17 cellular contexts compared by ENCODE assay signal in genomic region chr14:58865520-58866281, GRCh38.
DNase-seq lines count a peak whose midpoint lies in the region; ATAC-seq, FAIRE-seq and TF ChIP-seq lines count a peak whose summit lies in the region.
"Had no signal": no experiment of that assay in that cellular context is flagged by ENCODE, and none has a peak within 500 bp of the region (broad histone marks: within the 10 kb centered on the region; RNA-seq: fewer than 3 reads in every experiment).

No MANE protein-coding gene starts in this region.

- no peak overlapping the region for H2AFZ ChIP-seq in astrocyte (ENCODE audit: low read depth, low read length)

- H3K4me1 Mint-ChIP-seq in astrocyte (ENCODE audit: low read depth, unreplicated experiment): peaks cover 39% of the 10 kb centered on the region
- H3K4me1 Mint-ChIP-seq in stimulated activated naive CD8-positive, alpha-beta T cell treated with anti-CD3 and anti-CD28 coated beads, Interleukin-15, amount 100 ng/mL, for 72 hours: no peaks in the 10 kb centered on the region
- no peaks in the 10 kb centered on the region for H3K4me1 Mint-ChIP-seq in activated CD8-positive, alpha-beta T cell treated with anti-CD3 and anti-CD28 coated beads for 36 hours (ENCODE audit: low read depth)

- 69 to 78% methylated on average over 6 of the region's 6 CpGs for WGBS in heart right ventricle, 2 donors
- 72 to 83% (median 77%) methylated on average over 6 of the region's 6 CpGs for WGBS in adrenal gland, 4 donors

- no peaks in the 10 kb centered on the region for H3K36me3 Mint-ChIP-seq in astrocyte (ENCODE audit: low read depth, unreplicated experiment)
- H3K36me3 Mint-ChIP-seq in activated CD8-positive, alpha-beta T cell treated with anti-CD3 and anti-CD28 coated beads for 36 hours (ENCODE audit: low read depth): no peaks in the 10 kb centered on the region

- POLR2A ChIA-PET in activated CD8-positive, alpha-beta T cell treated with anti-CD3 and anti-CD28 coated beads for 36 hours (lab: Charles Lee): interaction anchor here (0.7 kb wide), 1 partner anchor 102 kb away, joined by 3 read pairs; no protein-coding TSS in a partner anchor

- no peaks in the 10 kb centered on the region for H3K79me2 ChIP-seq in astrocyte (ENCODE audit: insufficient read depth, low read length)

- no peak overlapping the region for H3K9ac ChIP-seq in astrocyte (ENCODE audit: low read length)
- H3K9ac ChIP-seq: BLaER1 had no signal

- peaks cover 4% of the 10 kb centered on the region for H3K9me3 Mint-ChIP-seq in astrocyte (ENCODE audit: unreplicated experiment)
- peaks cover 0 to 7% of the 10 kb centered on the region in 2 donors for H3K9me3 Mint-ChIP-seq in stimulated activated naive CD8-positive, alpha-beta T cell treated with anti-CD3 and anti-CD28 coated beads, Interleukin-15, amount 100 ng/mL, for 72 hours
- no peaks in the 10 kb centered on the region for H3K9me3 Mint-ChIP-seq in activated CD8-positive, alpha-beta T cell treated with anti-CD3 and anti-CD28 coated beads for 36 hours

- peak overlapping the region; percentile 51 for H3K27ac ChIP-seq in astrocyte (ENCODE audit: low read depth, low read length)
- peak overlapping the region in 8 of 10 donors; percentile 4 to 56 (median 23) for H3K27ac ChIP-seq in heart right ventricle
- H3K27ac ChIP-seq in adrenal gland: peak overlapping the region in 2 of 5 donors; percentile 34 to 51
- H3K27ac ChIP-seq: BLaER1, vagina had no signal

- ATAC-seq in heart right ventricle: peak in 7 of 8 donors; percentile 57 to 69 (median 64)
- ATAC-seq in stimulated activated naive CD8-positive, alpha-beta T cell treated with anti-CD3 and anti-CD28 coated beads, Interleukin-15, amount 100 ng/mL, for 72 hours: no peak
- ATAC-seq in activated CD8-positive, alpha-beta T cell treated with anti-CD3 and anti-CD28 coated beads for 36 hours: no peak
- ATAC-seq: Panc1 had no signal

- TF ChIP-seq CTCF in astrocyte (IDR thresholded peaks at IDR 0.05; ENCODE audit: insufficient read depth, low read depth, low read length) (no peak), heart right ventricle (IDR thresholded peaks at IDR 0.05) (no peak), adrenal gland (IDR thresholded peaks at IDR 0.05) (no peak)
- no peak for TF ChIP-seq CTCF in activated CD8-positive, alpha-beta T cell treated with anti-CD3 and anti-CD28 coated beads for 36 hours (IDR thresholded peaks at IDR 0.05)

- H3K9me3 ChIP-seq in astrocyte (ENCODE audit: insufficient read depth, low read depth, low read length): no peaks in the 10 kb centered on the region
- H3K9me3 ChIP-seq in heart right ventricle: no peaks in the 10 kb centered on the region
- no peaks in the 10 kb centered on the region for H3K9me3 ChIP-seq in adrenal gland (replicated peaks in 1 of 3)
- H3K9me3 ChIP-seq: pancreas, vagina had no signal

- FAIRE-seq in astrocyte (lab: Jason Lieb, UNC): no peak
- FAIRE-seq: H1, pancreas had no signal

- no peaks in the 10 kb centered on the region for H4K20me1 ChIP-seq in astrocyte (ENCODE audit: insufficient read depth, low read length)
- H4K20me1 ChIP-seq: BLaER1 had no signal

- intact Hi-C loops in heart right ventricle (cut with DNase I): no loop called here
- intact Hi-C loops in adrenal gland (cut with DNase I): no loop called here
- intact Hi-C loops in activated CD8-positive, alpha-beta T cell treated with anti-CD3 and anti-CD28 coated beads for 36 hours (cut with micrococcal nuclease): no loop called here

- H3K4me3 ChIP-seq in astrocyte (ENCODE audit: insufficient read depth, low read depth, low read length) (no peak overlapping the region), heart right ventricle (no peak overlapping the region), adrenal gland (no peak overlapping the region)
- H3K4me3 ChIP-seq: BLaER1, pancreas, vagina had no signal

- peak; percentile 29 for DNase-seq in GM03348 (ENCODE audit: low spot score)
- peak; percentile 79 for DNase-seq in astrocyte (ENCODE audit: low read depth)
- no peak for DNase-seq in heart right ventricle
- peak; percentile 6 for DNase-seq in pons (ENCODE audit: low spot score)
- DNase-seq in stimulated activated naive CD8-positive, alpha-beta T cell treated with anti-CD3 and anti-CD28 coated beads, Interleukin-15, amount 100 ng/mL, for 72 hours: no peak
- DNase-seq in adrenal gland: no peak
- no peak for DNase-seq in NOMO-1 (lab: John Stamatoyannopoulos, UW; ENCODE audit: unreplicated experiment in 2 of 2)
- no peak for DNase-seq in activated CD8-positive, alpha-beta T cell treated with anti-CD3 and anti-CD28 coated beads for 36 hours
- DNase-seq: activated CD4-positive, alpha-beta T cell treated with anti-CD3 and anti-CD28 coated beads, Interleukin-2, amount 50 U/mL, for 1 hour; NCI-H187; NCI-H526; pancreas; stimulated activated CD4-positive, alpha-beta T cell treated with anti-CD3 and anti-CD28 coated beads, Interleukin-2, amount 100 ng/mL, for 48 hours had no signal

- H3K4me3 Mint-ChIP-seq in astrocyte (ENCODE audit: unreplicated experiment): no peak overlapping the region
- no peak overlapping the region for H3K4me3 Mint-ChIP-seq in stimulated activated naive CD8-positive, alpha-beta T cell treated with anti-CD3 and anti-CD28 coated beads, Interleukin-15, amount 100 ng/mL, for 72 hours
- H3K4me3 Mint-ChIP-seq in activated CD8-positive, alpha-beta T cell treated with anti-CD3 and anti-CD28 coated beads for 36 hours: no peak overlapping the region

- H3K36me3 ChIP-seq in astrocyte (ENCODE audit: insufficient read depth, low read length) (no peaks in the 10 kb centered on the region), heart right ventricle (no peaks in the 10 kb centered on the region), adrenal gland (replicated peaks in 1 of 2) (no peaks in the 10 kb centered on the region)
- H3K36me3 ChIP-seq: BLaER1, pancreas, vagina had no signal

- H3K27me3 Mint-ChIP-seq in astrocyte (ENCODE audit: low read depth, unreplicated experiment): no peaks in the 10 kb centered on the region
- peaks cover 16% of the 10 kb centered on the region for H3K27me3 Mint-ChIP-seq in stimulated activated naive CD8-positive, alpha-beta T cell treated with anti-CD3 and anti-CD28 coated beads, Interleukin-15, amount 100 ng/mL, for 72 hours
- H3K27me3 Mint-ChIP-seq in activated CD8-positive, alpha-beta T cell treated with anti-CD3 and anti-CD28 coated beads for 36 hours: no peaks in the 10 kb centered on the region

- peak overlapping the region; percentile 82 for H3K27ac Mint-ChIP-seq in astrocyte (ENCODE audit: unreplicated experiment)
- H3K27ac Mint-ChIP-seq in stimulated activated naive CD8-positive, alpha-beta T cell treated with anti-CD3 and anti-CD28 coated beads, Interleukin-15, amount 100 ng/mL, for 72 hours: no peak overlapping the region
- H3K27ac Mint-ChIP-seq in activated CD8-positive, alpha-beta T cell treated with anti-CD3 and anti-CD28 coated beads for 36 hours: no peak overlapping the region

- H3K4me1 ChIP-seq in astrocyte (ENCODE audit: insufficient read depth, low read length): peaks cover 19% of the 10 kb centered on the region
- H3K4me1 ChIP-seq in heart right ventricle: no peaks in the 10 kb centered on the region
- no peaks in the 10 kb centered on the region for H3K4me1 ChIP-seq in adrenal gland (replicated peaks in 1 of 2)
- H3K4me1 ChIP-seq: pancreas, vagina had no signal

- no peak for TF ChIP-seq POLR2A in adrenal gland (IDR thresholded peaks at IDR 0.05)

- H3K4me2 ChIP-seq in astrocyte (ENCODE audit: low read length): peak overlapping the region; percentile 53
- H3K4me2 ChIP-seq: BLaER1 had no signal

- H3K27me3 ChIP-seq in astrocyte (ENCODE audit: insufficient read depth, low read length) (no peaks in the 10 kb centered on the region), heart right ventricle (no peaks in the 10 kb centered on the region), adrenal gland (peaks cover 8% of the 10 kb centered on the region)
- H3K27me3 ChIP-seq: BLaER1, pancreas, vagina had no signal

- CTCF ChIA-PET in activated CD8-positive, alpha-beta T cell treated with anti-CD3 and anti-CD28 coated beads for 36 hours (lab: Charles Lee): no interaction called here

Comparison
In these comparisons a context has a peak if more than half of its experiments do, and no peak if none do; other contexts are left out.
1. DNase-seq: peak in GM03348 (single experiment), astrocyte (single experiment) and pons (single experiment); none in heart right ventricle (0 of 2), stimulated activated naive CD8-positive, alpha-beta T cell treated with anti-CD3 and anti-CD28 coated beads, Interleukin-15, amount 100 ng/mL, for 72 hours (0 of 2), adrenal gland (0 of 7), NOMO-1 (0 of 2) and activated CD8-positive, alpha-beta T cell treated with anti-CD3 and anti-CD28 coated beads for 36 hours (single experiment).
2. ATAC-seq: peak in heart right ventricle (7 of 8); none in stimulated activated naive CD8-positive, alpha-beta T cell treated with anti-CD3 and anti-CD28 coated beads, Interleukin-15, amount 100 ng/mL, for 72 hours (single experiment) and activated CD8-positive, alpha-beta T cell treated with anti-CD3 and anti-CD28 coated beads for 36 hours (single experiment).